Comparison of ENCODE assay signal across 13 cellular contexts in the genomic region with DNA sequence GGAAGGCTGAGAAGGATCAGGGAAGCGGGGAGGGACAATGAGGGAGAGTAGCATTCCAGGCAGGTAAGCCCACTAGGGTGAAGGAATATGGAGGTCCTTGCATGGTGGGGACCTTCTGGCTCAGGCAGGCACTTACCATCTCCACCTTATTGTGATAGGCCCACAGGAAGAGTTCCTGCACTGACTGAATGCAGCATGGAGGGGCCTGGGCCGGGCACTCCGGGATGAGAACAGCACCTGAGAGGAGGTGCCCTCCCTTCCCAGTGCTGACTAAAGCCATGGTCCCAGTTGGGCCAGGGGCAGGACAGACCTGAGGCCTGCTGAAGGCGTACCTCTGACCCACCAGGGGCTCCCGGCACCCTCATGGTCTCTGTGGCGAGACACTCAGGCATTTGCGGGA.
"Had no signal": no experiment of that assay in that cellular context is flagged by ENCODE, and none has a peak within 500 bp of the region (broad histone marks: within the 10 kb centered on the region; RNA-seq: fewer than 3 reads in every experiment).

No MANE protein-coding gene starts in this region.

- H3K4me3 ChIP-seq: lung, ovary, right atrium auricular region, sigmoid colon, skin epidermis had no signal

- H3K27me3 ChIP-seq: foreskin keratinocyte, ovary, right atrium auricular region, sigmoid colon had no signal

- H3K36me3 ChIP-seq: ovary, right atrium auricular region, sigmoid colon had no signal

- H3K4me3 Mint-ChIP-seq: nephron progenitor cell had no signal

- H3K9me3 ChIP-seq: ovary, sigmoid colon had no signal

- DNase-seq: foreskin keratinocyte; left colon; left ventricle myocardium superior; mesenchymal stem cell; nephron progenitor cell; ovary; sigmoid colon; stimulated activated CD4-positive, alpha-beta T cell treated with anti-CD3 and anti-CD28 coated beads, Interleukin-2, amount 100 ng/mL, for 24 hours; stimulated activated CD4-positive, alpha-beta T cell treated with anti-CD3 and anti-CD28 coated beads, Interleukin-4, amount 100 ng/mL, for 4 hours; stimulated activated naive CD4-positive, alpha-beta T cell treated with Interleukin-2 at 50 U/mL for 16 hours had no signal

- H3K27ac Mint-ChIP-seq: nephron progenitor cell had no signal

- H3K4me1 ChIP-seq: right atrium auricular region had no signal

- ATAC-seq: foreskin keratinocyte, left colon had no signal

- H3K27ac ChIP-seq: foreskin keratinocyte, ovary, right atrium auricular region, sigmoid colon had no signal
